Comparison of ENCODE assay signal across 1 cellular context in the genomic region with DNA sequence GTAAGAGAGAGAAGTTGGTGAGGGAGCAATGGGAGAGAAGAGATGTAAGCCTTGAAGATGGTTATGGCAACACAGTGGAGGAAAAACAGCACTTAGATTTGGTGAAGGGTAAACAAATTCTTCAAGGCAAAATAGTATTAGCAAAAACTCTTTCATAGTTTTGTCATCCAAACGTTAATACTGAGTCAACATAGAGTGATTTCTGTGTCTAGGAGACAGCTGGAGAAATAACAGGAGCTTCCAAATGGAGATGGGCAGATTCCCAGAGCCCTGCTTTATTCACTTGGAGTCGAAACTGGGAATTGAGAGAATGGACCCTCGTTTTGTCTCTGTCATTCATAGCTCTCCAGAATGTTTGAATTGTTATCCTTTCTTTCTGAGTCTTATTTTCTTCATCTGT.
TF ChIP-seq lines count a peak whose summit lies in the region.

No MANE protein-coding gene starts in this region.

TF ChIP-seq in GM23338, 12 proteins besides CTCF, POLR2A, EP300 and RAD21:
- no peak for TF ChIP-seq JUNB (IDR thresholded peaks at IDR 0.05; ENCODE audit: unreplicated experiment)
- TF ChIP-seq, protein P1, sequence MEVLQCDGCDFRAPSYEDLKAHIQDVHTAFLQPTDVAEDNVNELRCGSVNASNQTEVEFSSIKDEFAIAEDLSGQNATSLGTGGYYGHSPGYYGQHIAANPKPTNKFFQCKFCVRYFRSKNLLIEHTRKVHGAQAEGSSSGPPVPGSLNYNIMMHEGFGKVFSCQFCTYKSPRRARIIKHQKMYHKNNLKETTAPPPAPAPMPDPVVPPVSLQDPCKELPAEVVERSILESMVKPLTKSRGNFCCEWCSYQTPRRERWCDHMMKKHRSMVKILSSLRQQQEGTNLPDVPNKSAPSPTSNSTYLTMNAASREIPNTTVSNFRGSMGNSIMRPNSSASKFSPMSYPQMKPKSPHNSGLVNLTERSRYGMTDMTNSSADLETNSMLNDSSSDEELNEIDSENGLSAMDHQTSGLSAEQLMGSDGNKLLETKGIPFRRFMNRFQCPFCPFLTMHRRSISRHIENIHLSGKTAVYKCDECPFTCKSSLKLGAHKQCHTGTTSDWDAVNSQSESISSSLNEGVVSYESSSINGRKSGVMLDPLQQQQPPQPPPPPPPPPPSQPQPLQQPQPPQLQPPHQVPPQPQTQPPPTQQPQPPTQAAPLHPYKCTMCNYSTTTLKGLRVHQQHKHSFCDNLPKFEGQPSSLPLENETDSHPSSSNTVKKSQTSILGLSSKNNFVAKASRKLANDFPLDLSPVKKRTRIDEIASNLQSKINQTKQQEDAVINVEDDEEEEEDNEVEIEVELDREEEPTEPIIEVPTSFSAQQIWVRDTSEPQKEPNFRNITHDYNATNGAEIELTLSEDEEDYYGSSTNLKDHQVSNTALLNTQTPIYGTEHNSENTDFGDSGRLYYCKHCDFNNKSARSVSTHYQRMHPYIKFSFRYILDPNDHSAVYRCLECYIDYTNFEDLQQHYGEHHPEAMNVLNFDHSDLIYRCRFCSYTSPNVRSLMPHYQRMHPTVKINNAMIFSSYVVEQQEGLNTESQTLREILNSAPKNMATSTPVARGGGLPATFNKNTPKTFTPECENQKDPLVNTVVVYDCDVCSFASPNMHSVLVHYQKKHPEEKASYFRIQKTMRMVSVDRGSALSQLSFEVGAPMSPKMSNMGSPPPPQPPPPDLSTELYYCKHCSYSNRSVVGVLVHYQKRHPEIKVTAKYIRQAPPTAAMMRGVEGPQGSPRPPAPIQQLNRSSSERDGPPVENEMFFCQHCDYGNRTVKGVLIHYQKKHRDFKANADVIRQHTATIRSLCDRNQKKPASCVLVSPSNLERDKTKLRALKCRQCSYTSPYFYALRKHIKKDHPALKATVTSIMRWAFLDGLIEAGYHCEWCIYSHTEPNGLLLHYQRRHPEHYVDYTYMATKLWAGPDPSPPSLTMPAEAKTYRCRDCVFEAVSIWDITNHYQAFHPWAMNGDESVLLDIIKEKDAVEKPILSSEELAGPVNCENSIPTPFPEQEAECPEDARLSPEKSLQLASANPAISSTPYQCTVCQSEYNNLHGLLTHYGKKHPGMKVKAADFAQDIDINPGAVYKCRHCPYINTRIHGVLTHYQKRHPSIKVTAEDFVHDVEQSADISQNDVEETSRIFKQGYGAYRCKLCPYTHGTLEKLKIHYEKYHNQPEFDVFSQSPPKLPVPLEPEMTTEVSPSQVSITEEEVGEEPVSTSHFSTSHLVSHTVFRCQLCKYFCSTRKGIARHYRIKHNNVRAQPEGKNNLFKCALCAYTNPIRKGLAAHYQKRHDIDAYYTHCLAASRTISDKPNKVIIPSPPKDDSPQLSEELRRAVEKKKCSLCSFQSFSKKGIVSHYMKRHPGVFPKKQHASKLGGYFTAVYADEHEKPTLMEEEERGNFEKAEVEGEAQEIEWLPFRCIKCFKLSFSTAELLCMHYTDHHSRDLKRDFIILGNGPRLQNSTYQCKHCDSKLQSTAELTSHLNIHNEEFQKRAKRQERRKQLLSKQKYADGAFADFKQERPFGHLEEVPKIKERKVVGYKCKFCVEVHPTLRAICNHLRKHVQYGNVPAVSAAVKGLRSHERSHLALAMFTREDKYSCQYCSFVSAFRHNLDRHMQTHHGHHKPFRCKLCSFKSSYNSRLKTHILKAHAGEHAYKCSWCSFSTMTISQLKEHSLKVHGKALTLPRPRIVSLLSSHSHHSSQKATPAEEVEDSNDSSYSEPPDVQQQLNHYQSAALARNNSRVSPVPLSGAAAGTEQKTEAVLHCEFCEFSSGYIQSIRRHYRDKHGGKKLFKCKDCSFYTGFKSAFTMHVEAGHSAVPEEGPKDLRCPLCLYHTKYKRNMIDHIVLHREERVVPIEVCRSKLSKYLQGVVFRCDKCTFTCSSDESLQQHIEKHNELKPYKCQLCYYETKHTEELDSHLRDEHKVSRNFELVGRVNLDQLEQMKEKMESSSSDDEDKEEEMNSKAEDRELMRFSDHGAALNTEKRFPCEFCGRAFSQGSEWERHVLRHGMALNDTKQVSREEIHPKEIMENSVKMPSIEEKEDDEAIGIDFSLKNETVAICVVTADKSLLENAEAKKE (CRISPR knock-in tag; IDR thresholded peaks at IDR 0.05) = no peak
- no peak for TF ChIP-seq NANOG (IDR thresholded peaks at IDR 0.05; ENCODE audit: borderline replicate concordance)
- no peak for TF ChIP-seq POLR2AphosphoS5 (IDR thresholded peaks at IDR 0.05; ENCODE audit: low read depth)
- no peak for TF ChIP-seq ZNF114 (CRISPR knock-in tag; IDR thresholded peaks at IDR 0.05)
- no peak for TF ChIP-seq ZNF331 (CRISPR knock-in tag; IDR thresholded peaks at IDR 0.05; ENCODE audit: low read depth)
- TF ChIP-seq, protein P2, sequence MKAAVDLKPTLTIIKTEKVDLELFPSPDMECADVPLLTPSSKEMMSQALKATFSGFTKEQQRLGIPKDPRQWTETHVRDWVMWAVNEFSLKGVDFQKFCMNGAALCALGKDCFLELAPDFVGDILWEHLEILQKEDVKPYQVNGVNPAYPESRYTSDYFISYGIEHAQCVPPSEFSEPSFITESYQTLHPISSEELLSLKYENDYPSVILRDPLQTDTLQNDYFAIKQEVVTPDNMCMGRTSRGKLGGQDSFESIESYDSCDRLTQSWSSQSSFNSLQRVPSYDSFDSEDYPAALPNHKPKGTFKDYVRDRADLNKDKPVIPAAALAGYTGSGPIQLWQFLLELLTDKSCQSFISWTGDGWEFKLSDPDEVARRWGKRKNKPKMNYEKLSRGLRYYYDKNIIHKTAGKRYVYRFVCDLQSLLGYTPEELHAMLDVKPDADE (IDR thresholded peaks at IDR 0.05) = no peak
- no peak for TF ChIP-seq STAT1 (IDR thresholded peaks at IDR 0.05; ENCODE audit: unreplicated experiment)
- TF ChIP-seq EZH2phosphoT487 (IDR thresholded peaks at IDR 0.05; ENCODE audit: unreplicated experiment) = no peak
- no peak for TF ChIP-seq EZH2 (IDR thresholded peaks at IDR 0.05; ENCODE audit: low read depth, unreplicated experiment)
- no peak for TF ChIP-seq CREB1 (CRISPR knock-in tag; IDR thresholded peaks at IDR 0.05; ENCODE audit: low read depth)
- no peak for TF ChIP-seq REST (IDR thresholded peaks at IDR 0.05; ENCODE audit: unreplicated experiment)
